Comparison of ENCODE assay signal across 25 cellular contexts in the genomic region with DNA sequence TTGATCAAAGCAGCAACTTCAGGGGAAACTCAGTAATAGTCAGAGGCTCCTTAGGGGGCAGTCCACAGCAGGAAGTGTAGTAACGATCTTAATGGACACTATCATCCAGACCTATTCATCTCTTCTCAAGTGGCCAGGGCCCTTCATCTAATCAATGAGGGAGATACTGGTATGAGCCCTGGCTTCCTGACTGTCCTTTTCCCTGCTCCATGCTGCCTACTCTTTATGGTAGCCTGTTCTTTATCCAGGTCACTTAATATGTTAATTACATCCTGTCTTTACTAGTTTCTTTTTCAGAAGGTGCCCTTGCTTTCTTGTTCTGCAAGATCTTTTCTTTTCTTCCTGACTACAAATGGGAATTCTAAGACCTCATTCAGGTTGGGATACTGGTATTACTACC.
"Had no signal": no experiment of that assay in that cellular context is flagged by ENCODE, and none has a peak within 500 bp of the region (broad histone marks: within the 10 kb centered on the region; RNA-seq: fewer than 3 reads in every experiment).

No MANE protein-coding gene starts in this region.

- H3K4me1 ChIP-seq: adrenal gland, body of pancreas, breast epithelium, SJCRH30 had no signal

- H3K36me3 ChIP-seq: adrenal gland, breast epithelium, SJCRH30 had no signal

- H3K4me2 ChIP-seq: KMS-11, SK-N-SH had no signal

- H3K9me3 ChIP-seq: adrenal gland, body of pancreas, breast epithelium, SJCRH30, SK-N-SH had no signal

- H3K9ac ChIP-seq: KMS-11, SK-N-SH had no signal

- DNase-seq: activated CD4-positive, alpha-beta T cell treated with anti-CD3 and anti-CD28 coated beads, Interleukin-2, amount 10 ng/mL, durations not matched to agents 24 days and 14 days; activated CD4-positive, alpha-beta T cell treated with anti-CD3 and anti-CD28 coated beads, Interleukin-2, amount 50 U/mL, for 4 hours; activated CD4-positive, CD25-positive, alpha-beta regulatory T cell; activated CD8-positive, alpha-beta T cell treated with anti-CD3 and anti-CD28 coated beads for 36 hours; activated gamma-delta T cell treated with Interleukin-2 at 50 U/mL for 16 hours; activated naive CD4-positive, alpha-beta T cell treated with anti-CD3 and anti-CD28 coated beads for 36 hours; activated T-cell treated with anti-CD3 and anti-CD28 coated beads, Interleukin-2, amount 50 U/mL, for 1 hour; activated T-cell treated with anti-CD3 and anti-CD28 coated beads, Interleukin-2, amount 50 U/mL, for 72 hours; adrenal gland; body of pancreas; NCI-H1092 treated with DMSO at 0.1 percent for 48 hours; NCI-H1694; NCI-H1930; NCI-H2081 treated with DMSO at 0.1 percent for 48 hours; NCI-H226; NCI-H524 treated with DMSO at 0.1 percent for 48 hours; NCI-H774; SHP77; SJCRH30; SK-N-SH had no signal

- H3K27me3 ChIP-seq: adrenal gland, body of pancreas, breast epithelium, SJCRH30 had no signal

- H3K4me3 ChIP-seq: adrenal gland, body of pancreas, breast epithelium, SJCRH30 had no signal

- ATAC-seq: activated CD8-positive, alpha-beta T cell treated with anti-CD3 and anti-CD28 coated beads for 36 hours; activated naive CD4-positive, alpha-beta T cell treated with anti-CD3 and anti-CD28 coated beads, Interleukin-2, amount 50 U/mL, for 72 hours; activated T-cell treated with anti-CD3 and anti-CD28 coated beads, Interleukin-2, amount 50 U/mL, for 72 hours; body of pancreas; Panc1 had no signal

- H3K27ac ChIP-seq: adrenal gland, body of pancreas, breast epithelium, KMS-11, SJCRH30, VCaP had no signal

- H3K9me2 ChIP-seq: SK-N-SH had no signal
